In genomic region chr3:197257711-197258110, GRCh38 we compare ENCODE assay signal across 1 cellular context.
TF ChIP-seq lines count a peak whose summit lies in the region.

No MANE protein-coding gene starts in this region.

TF ChIP-seq in neural cell, 6 proteins besides CTCF, POLR2A, EP300 and RAD21:
- TF ChIP-seq SMC3 (conservative IDR thresholded peaks at IDR 0.05; ENCODE audit: poor library complexity) (no peak), TAF1 (IDR thresholded peaks at IDR 0.05; ENCODE audit: low read depth) (no peak), MXI1 (conservative IDR thresholded peaks at IDR 0.05; ENCODE audit: poor library complexity, severe bottlenecking) (no peak), POLR2AphosphoS5 (IDR thresholded peaks at IDR 0.05) (no peak), EZH2 (IDR thresholded peaks at IDR 0.05; ENCODE audit: borderline replicate concordance, insufficient read depth, low read length, poor library complexity, severe bottlenecking) (no peak)
